ENCODE assay signal across 9 cellular contexts in genomic region chr7:47482013-47482761, GRCh38.
DNase-seq lines count a peak whose midpoint lies in the region; ATAC-seq and TF ChIP-seq lines count a peak whose summit lies in the region.
"Had no signal": no experiment of that assay in that cellular context is flagged by ENCODE, and none has a peak within 500 bp of the region (broad histone marks: within the 10 kb centered on the region; RNA-seq: fewer than 3 reads in every experiment).

No MANE protein-coding gene starts in this region.

- no peak for TF ChIP-seq POLR2A in NB4 (IDR thresholded peaks at IDR 0.05; ENCODE audit: extremely low read depth, insufficient read length)
- TF ChIP-seq POLR2A in suprapubic skin (IDR thresholded peaks at IDR 0.05) = no peak

- DNase-seq in NB4 (ENCODE audit: low read depth) = peak; percentile 93
- DNase-seq in colonic mucosa = no peak
- no peak for DNase-seq in neural progenitor cell (ENCODE audit: low spot score)
- no peak for DNase-seq in suprapubic skin (ENCODE audit: low spot score in 2 of 2)
- DNase-seq in GM19240 (ENCODE audit: insufficient read length, low spot score) = no peak
- no peak for DNase-seq in KG1 (lab: John Stamatoyannopoulos, UW)

- H3K9ac ChIP-seq in colonic mucosa (ENCODE audit: low read depth in 2 of 2, low read length in 2 of 2) = no peak overlapping the region
- no peak overlapping the region for H3K9ac ChIP-seq in neural progenitor cell

- H3K4me1 ChIP-seq in colonic mucosa (peaks cover 29% of the 10 kb centered on the region), neural progenitor cell (peaks cover 45% of the 10 kb centered on the region), suprapubic skin (peaks cover 41% of the 10 kb centered on the region)

- peak overlapping the region; percentile 30 for H3K27ac ChIP-seq in colonic mucosa
- H3K27ac ChIP-seq in neural progenitor cell = no peak overlapping the region
- H3K27ac ChIP-seq in suprapubic skin = no peak overlapping the region
- H3K27ac ChIP-seq: neutrophil had no signal

- no peak for TF ChIP-seq CTCF in NB4 (IDR thresholded peaks at IDR 0.05; ENCODE audit: low read depth, low read length)
- TF ChIP-seq CTCF in colonic mucosa (IDR thresholded peaks at IDR 0.05) = no peak
- TF ChIP-seq CTCF in neural progenitor cell (IDR thresholded peaks at IDR 0.05) = no peak
- TF ChIP-seq CTCF in suprapubic skin (IDR thresholded peaks at IDR 0.05) = no peak

- H3K36me3 Mint-ChIP-seq in neural progenitor cell = peaks cover 5% of the 10 kb centered on the region

- peak overlapping the region; percentile 37 for H3K4me3 Mint-ChIP-seq in neural progenitor cell

- WGBS in suprapubic skin = 48% methylated on average over 15 of the region's 15 CpGs

- ATAC-seq in GM19463 (IDR thresholded peaks at IDR 0.05; ENCODE audit: unreplicated experiment) (peak; percentile 33), GM19452 (IDR thresholded peaks at IDR 0.05; ENCODE audit: unreplicated experiment) (no peak)

- intact Hi-C loops in colonic mucosa (cut with DNase I) = no loop called here

- H3K27me3 Mint-ChIP-seq in neural progenitor cell (ENCODE audit: insufficient read depth, low read depth) = peaks cover 6% of the 10 kb centered on the region

- H3K9me3 Mint-ChIP-seq in neural progenitor cell = peaks cover 3% of the 10 kb centered on the region

- TF ChIP-seq EP300 in suprapubic skin (IDR thresholded peaks at IDR 0.05) = no peak

- peaks cover 9% of the 10 kb centered on the region for H3K79me2 ChIP-seq in neural progenitor cell (ENCODE audit: low read depth)

- peaks cover 32% of the 10 kb centered on the region for H3F3A ChIP-seq in neural progenitor cell (ENCODE audit: low read depth)

- H2AFZ ChIP-seq in neural progenitor cell (replicated peaks) = no peak overlapping the region

- H3K27me3 ChIP-seq in colonic mucosa = no peaks in the 10 kb centered on the region
- peaks cover 21% of the 10 kb centered on the region for H3K27me3 ChIP-seq in neural progenitor cell
- no peaks in the 10 kb centered on the region for H3K27me3 ChIP-seq in suprapubic skin
- H3K27me3 ChIP-seq: neutrophil had no signal

- peaks cover 41% of the 10 kb centered on the region for H4K20me1 ChIP-seq in neural progenitor cell (ENCODE audit: low read depth)

- H3K4me1 Mint-ChIP-seq in neural progenitor cell = peaks cover 65% of the 10 kb centered on the region

- H3K36me3 ChIP-seq in colonic mucosa = no peaks in the 10 kb centered on the region
- H3K36me3 ChIP-seq in neural progenitor cell = no peaks in the 10 kb centered on the region
- H3K36me3 ChIP-seq in suprapubic skin = no peaks in the 10 kb centered on the region
- H3K36me3 ChIP-seq: neutrophil had no signal

- H3K27ac Mint-ChIP-seq in neural progenitor cell = no peak overlapping the region

- no peak overlapping the region for H3K4me2 ChIP-seq in neural progenitor cell

- H3K9me3 ChIP-seq in colonic mucosa (no peaks in the 10 kb centered on the region), neural progenitor cell (ENCODE audit: low read depth) (no peaks in the 10 kb centered on the region), suprapubic skin (no peaks in the 10 kb centered on the region)
- H3K9me3 ChIP-seq: neutrophil had no signal

- no peak overlapping the region for H3K4me3 ChIP-seq in NB4 (ENCODE audit: low read depth, low read length)
- H3K4me3 ChIP-seq in colonic mucosa = no peak overlapping the region
- no peak overlapping the region for H3K4me3 ChIP-seq in neural progenitor cell
- H3K4me3 ChIP-seq in suprapubic skin = no peak overlapping the region
